ENCODE assay signal across 8 cellular contexts in the genomic region with DNA sequence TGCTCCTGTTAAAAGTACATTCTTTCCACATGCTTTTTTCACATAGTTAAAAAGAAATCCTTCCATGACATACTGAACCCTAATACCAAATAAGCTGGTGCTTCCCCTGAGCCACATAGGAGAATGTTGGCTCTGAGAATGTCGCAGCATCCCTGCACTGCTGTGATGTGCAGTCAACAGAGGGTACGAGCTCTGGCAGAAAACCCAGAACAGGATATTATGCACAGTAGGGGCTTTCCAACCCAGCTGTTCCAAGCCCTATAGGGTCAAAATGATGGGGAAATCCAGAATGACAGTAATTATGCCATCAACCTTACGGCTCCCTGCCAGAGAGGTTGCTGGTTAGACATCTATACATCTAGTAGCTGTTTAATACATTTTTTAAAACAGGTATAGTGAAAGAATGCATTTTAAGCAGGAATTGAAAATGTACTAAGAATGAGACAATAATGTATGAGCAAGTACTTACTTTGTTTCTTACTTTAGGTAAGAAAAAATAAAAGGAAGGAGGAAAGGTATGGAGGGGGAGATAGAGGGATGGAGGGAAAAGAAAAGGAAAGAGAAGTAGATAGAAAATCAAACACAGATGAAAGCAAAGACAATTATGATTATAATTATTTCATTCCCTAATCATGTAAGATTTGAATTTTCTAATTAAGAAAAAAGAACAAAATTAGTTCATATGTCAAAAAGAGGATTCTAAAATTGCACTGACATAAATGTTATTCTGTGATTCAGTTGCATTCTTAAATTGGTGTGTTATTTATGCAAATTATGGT.
A peak's percentile ranks its signal among the peaks of the same experiment; 100 is the strongest.
DNase-seq lines count a peak whose midpoint lies in the region; ATAC-seq, FAIRE-seq and TF ChIP-seq lines count a peak whose summit lies in the region.

No MANE protein-coding gene starts in this region.

- peak; percentile 12 for DNase-seq in activated T-cell treated with anti-CD3 and anti-CD28 coated beads for 48 hours (ENCODE audit: low read depth)
- peak in 2 of 3 donors; percentile 8 to 12 for DNase-seq in stimulated activated CD4-positive, alpha-beta T cell treated with anti-CD3 and anti-CD28 coated beads, TNF-alpha, amount 100 ng/mL, for 1 hour (ENCODE audit: low read depth in 3 of 3, low spot score in 1 of 3)
- DNase-seq in foreskin melanocyte, result no peak
- DNase-seq in SIG-M5 (lab: John Stamatoyannopoulos, UW), result no peak
- DNase-seq in D721Med (ENCODE audit: insufficient read length, low spot score), result no peak
- no peak for DNase-seq in amniotic stem cell (lab: John Stamatoyannopoulos, UW)

- ATAC-seq in GM19372 (IDR thresholded peaks at IDR 0.05; ENCODE audit: low read depth, unreplicated experiment), result peak; percentile 45
- ATAC-seq in HG03196 (IDR thresholded peaks at IDR 0.05; ENCODE audit: unreplicated experiment), result peak; percentile 65

- no peak for TF ChIP-seq CTCF in D721Med (IDR thresholded peaks at IDR 0.05; ENCODE audit: insufficient read depth, missing control alignments)

- FAIRE-seq in D721Med (lab: Jason Lieb, UNC), result no peak

Comparison
In these comparisons a context has a peak if more than half of its experiments do, and no peak if none do; other contexts are left out.
1. DNase-seq: peak in activated T-cell treated with anti-CD3 and anti-CD28 coated beads for 48 hours (single experiment) and stimulated activated CD4-positive, alpha-beta T cell treated with anti-CD3 and anti-CD28 coated beads, TNF-alpha, amount 100 ng/mL, for 1 hour (2 of 3); none in foreskin melanocyte (single experiment), SIG-M5 (single experiment), D721Med (single experiment) and amniotic stem cell (single experiment).